ENCODE assay signal across 9 cellular contexts in the genomic region with DNA sequence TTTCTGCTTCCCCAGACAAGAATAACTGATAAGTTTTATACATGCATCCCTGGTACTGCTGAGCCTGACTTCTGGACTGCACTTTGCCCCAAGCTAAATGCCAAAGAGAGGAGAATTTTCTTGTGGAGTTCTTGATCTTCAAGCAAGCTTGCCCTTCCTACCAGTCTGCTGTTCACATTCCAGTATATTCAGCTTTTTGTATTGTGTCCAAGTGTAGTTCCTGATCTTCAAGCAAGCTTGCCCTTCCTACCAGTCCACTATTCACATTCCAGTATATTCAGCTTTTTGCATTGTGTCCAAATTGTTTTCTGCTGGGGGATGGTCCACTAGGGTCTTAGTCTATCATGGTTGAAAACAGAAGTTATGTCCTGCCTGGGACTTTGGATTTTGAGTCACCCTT. TPM values are rescaled to one million over a fixed set of nuclear protein-coding genes. Genes with fewer than 3 reads are reported as not detected.
DNase-seq lines count a peak whose midpoint lies in the region; ATAC-seq and TF ChIP-seq lines count a peak whose summit lies in the region.
"Had no signal": no experiment of that assay in that cellular context is flagged by ENCODE, and none has a peak within 500 bp of the region (broad histone marks: within the 10 kb centered on the region; RNA-seq: fewer than 3 reads in every experiment).

No MANE protein-coding gene starts in this region.

- H3K36me3 ChIP-seq in HUES48 (ENCODE audit: control insufficient read depth, insufficient read depth, low read length) = peaks cover 11% of the 10 kb centered on the region
- H3K36me3 ChIP-seq in muscle layer of duodenum (ENCODE audit: control insufficient read depth in 1 of 2, insufficient read depth in 2 of 2, low read length in 2 of 2) = peaks cover 5 to 10% of the 10 kb centered on the region in 2 donors

- peaks cover 0 to 11% (median 3%) of the 10 kb centered on the region in 5 experiments for H3K9me3 Mint-ChIP-seq in brain

- peak overlapping the region in 4 of 5 experiments; percentile 97 to 98 (median 98) for H3K27ac Mint-ChIP-seq in brain

- DNase-seq in AG04450 (ENCODE audit: low read depth, low spot score) = no peak
- no peak for DNase-seq in activated CD4-positive, CD25-positive, alpha-beta regulatory T cell treated with anti-CD3 and anti-CD28 coated beads, Interleukin-2, amount 50 U/mL, for 72 hours
- DNase-seq in superior temporal gyrus (ENCODE audit: extremely low spot score) = no peak
- DNase-seq: activated CD4-positive, alpha-beta T cell treated with anti-CD3 and anti-CD28 coated beads for 48 hours had no signal

- CTCF ChIA-PET in AG04450 (lab: Charles Lee) = interaction anchor here (0.6 to 0.7 kb wide), 2 partner anchors 366 to 395 kb away, joined by 3 to 4 read pairs; no protein-coding TSS in a partner anchor

- H3K27ac ChIP-seq in AG04450 (ENCODE audit: low read depth, low read length) (peak overlapping the region; percentile 99), HUES48 (ENCODE audit: low read depth, low read length) (no peak overlapping the region), muscle layer of duodenum (ENCODE audit: low read length) (peak overlapping the region; percentile 94)

- POLR2A ChIA-PET in AG04450 (lab: Yijun Ruan, JAX) = no interaction called here

- ATAC-seq in GM21526 (IDR thresholded peaks at IDR 0.05; ENCODE audit: low FRiP score, unreplicated experiment) (no peak), HG03521 (IDR thresholded peaks at IDR 0.05; ENCODE audit: unreplicated experiment) (no peak)

- peaks cover 16% of the 10 kb centered on the region for H3K36me3 Mint-ChIP-seq in brain

- H3K9me3 ChIP-seq in AG04450 (ENCODE audit: control insufficient read depth, insufficient read depth, low read length) (no peaks in the 10 kb centered on the region), HUES48 (ENCODE audit: control insufficient read depth, insufficient read depth, low read length) (no peaks in the 10 kb centered on the region), muscle layer of duodenum (ENCODE audit: control insufficient read depth in 1 of 2, low read length in 2 of 2) (no peaks in the 10 kb centered on the region)

- peaks cover 3% of the 10 kb centered on the region for H3K27me3 Mint-ChIP-seq in brain

- peak overlapping the region; percentile 97 to 100 (median 99) for H3K4me3 Mint-ChIP-seq in brain

- H3K9ac ChIP-seq in HUES48 (ENCODE audit: low read depth, low read length) = peak overlapping the region; percentile 89; the same call in 1 of the 2 replicates

- TF ChIP-seq CTCF in AG04450 (IDR thresholded peaks at IDR 0.05; ENCODE audit: low read depth, low read length) = no peak
- TF ChIP-seq CTCF in brain (conservative IDR thresholded peaks at IDR 0.05) = no peak

- H3K4me3 ChIP-seq in AG04450 (ENCODE audit: low read depth, low read length) = peak overlapping the region; percentile 82
- H3K4me3 ChIP-seq in HUES48 (ENCODE audit: low read depth, low read length) = peak overlapping the region; percentile 83
- peak overlapping the region; percentile 97 to 99 for H3K4me3 ChIP-seq in muscle layer of duodenum (ENCODE audit: low read depth in 1 of 2, low read length in 2 of 2)

- H3K4me1 ChIP-seq in HUES48 (ENCODE audit: control insufficient read depth, insufficient read depth, low read length) (peaks cover 47% of the 10 kb centered on the region), muscle layer of duodenum (ENCODE audit: control insufficient read depth in 1 of 2, insufficient read depth in 2 of 2, low read length in 2 of 2) (peaks cover 0 to 24% of the 10 kb centered on the region in 2 donors)

- H3K27me3 ChIP-seq in AG04450 (ENCODE audit: control insufficient read depth, insufficient read depth, low read length) (no peaks in the 10 kb centered on the region), HUES48 (ENCODE audit: control insufficient read depth, insufficient read depth, low read length) (peaks cover 12% of the 10 kb centered on the region), muscle layer of duodenum (ENCODE audit: low read depth, low read length) (no peaks in the 10 kb centered on the region)

- H3K4me1 Mint-ChIP-seq in brain = peaks cover 61% of the 10 kb centered on the region

RNA-seq across cellular contexts. Expression of gene TSEN15, which starts 0.9 kb away (rescaled TPM):
- polyA plus RNA-seq in AG04450 (2011; rRNA removed) = 54.3 and 69.9 TPM in 2 replicates
- polyA minus RNA-seq in AG04450 (2011; rRNA and poly(A)+ RNA removed) = 39.9 and 54.3 TPM in 2 replicates
- polyA plus RNA-seq in brain (ENCODE audit: insufficient read depth, low read depth, low replicate concordance) = 30.2 TPM

RNA-seq across cellular contexts. Expression of gene COLGALT2, which starts 13.1 kb away (rescaled TPM):
- 3.5 and 3.8 TPM in 2 replicates for polyA plus RNA-seq in AG04450 (2011; rRNA removed)
- 3.4 and 4.1 TPM in 2 replicates for polyA minus RNA-seq in AG04450 (2011; rRNA and poly(A)+ RNA removed)
- 15.2 TPM for polyA plus RNA-seq in brain (ENCODE audit: insufficient read depth, low read depth, low replicate concordance)
